In the genomic region with DNA sequence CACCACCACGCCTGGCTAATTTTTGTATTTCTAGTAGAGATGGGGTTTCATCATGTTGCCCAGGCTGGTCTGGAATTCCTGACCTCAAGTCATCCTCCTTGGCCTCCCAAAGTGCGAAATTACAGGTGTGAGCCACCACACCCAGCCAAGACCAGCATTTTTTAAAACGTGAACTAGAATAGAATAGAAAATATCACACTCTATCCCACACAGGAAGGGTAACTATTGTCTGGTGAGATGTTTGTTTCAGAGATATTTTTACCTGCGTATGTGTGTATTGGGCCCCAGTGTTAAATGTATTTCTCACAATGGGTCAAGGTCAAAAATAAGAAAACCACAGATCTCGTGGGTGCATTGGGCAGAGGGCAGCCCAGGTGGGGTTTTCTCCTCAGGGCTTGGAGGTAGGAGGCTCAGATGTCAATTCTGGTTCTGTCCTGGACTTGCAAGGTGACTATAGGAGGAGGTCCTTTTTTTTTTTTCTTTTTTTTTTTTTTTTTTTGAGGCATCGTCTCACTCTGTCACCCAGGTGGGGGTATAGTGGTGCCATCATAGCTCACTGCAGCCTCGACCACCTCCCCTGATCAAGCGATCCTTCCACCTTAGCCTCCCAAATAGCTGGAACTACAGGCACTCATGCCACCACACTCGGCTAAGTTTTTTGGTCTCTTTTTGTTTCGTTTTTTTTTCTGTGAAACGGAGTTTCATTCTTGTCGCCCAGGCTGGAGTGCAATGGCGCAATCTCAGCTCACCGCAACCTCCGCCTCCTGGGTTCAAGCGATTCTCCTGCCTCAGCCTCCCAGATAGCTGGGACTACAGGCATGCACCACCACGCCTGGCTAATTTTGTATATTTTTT, we compare ENCODE assay signal across 1 cellular context.
TF ChIP-seq lines count a peak whose summit lies in the region.

No MANE protein-coding gene starts in this region.

TF ChIP-seq in HepG2, 621 proteins besides CTCF, POLR2A, EP300 and RAD21:
- TF ChIP-seq ZNF460 (CRISPR knock-in tag; IDR thresholded peaks at IDR 0.05; ENCODE audit: borderline replicate concordance), result peak; percentile 18; the same call in 1 of the 2 replicates
- TF ChIP-seq SMARCE1 (IDR thresholded peaks at IDR 0.05; ENCODE audit: borderline replicate concordance), result no peak
- TF ChIP-seq ZNF441 (CRISPR knock-in tag; IDR thresholded peaks at IDR 0.05; ENCODE audit: borderline replicate concordance), result peak; percentile 57; the same call in 1 of the 2 replicates
- no peak for TF ChIP-seq ZNF260 (CRISPR knock-in tag; IDR thresholded peaks at IDR 0.05; ENCODE audit: borderline replicate concordance, low read depth)
